In the genomic region with DNA sequence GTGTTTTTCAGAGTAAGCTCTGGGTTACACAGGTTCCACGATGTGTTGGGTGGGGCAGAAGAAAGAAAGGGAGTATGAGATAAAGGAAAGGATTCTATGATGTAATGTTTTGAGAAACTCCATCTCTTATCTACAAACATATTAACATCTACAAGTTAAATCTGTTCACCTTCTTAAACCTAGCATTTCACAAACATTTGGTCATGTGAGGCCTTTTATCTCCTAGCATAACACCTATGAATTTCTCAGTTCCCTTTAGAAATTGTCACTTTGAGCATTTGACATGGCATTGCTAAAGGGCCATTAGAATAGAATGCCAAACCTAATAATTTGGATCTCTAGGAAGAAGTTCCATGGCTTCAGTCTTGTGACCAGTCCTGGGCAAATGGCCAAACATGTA, we compare ENCODE assay signal across 21 cellular contexts.
A peak's percentile ranks its signal among the peaks of the same experiment; 100 is the strongest.
DNase-seq lines count a peak whose midpoint lies in the region; ATAC-seq, FAIRE-seq and TF ChIP-seq lines count a peak whose summit lies in the region.
"Had no signal": no experiment of that assay in that cellular context is flagged by ENCODE, and none has a peak within 500 bp of the region (broad histone marks: within the 10 kb centered on the region; RNA-seq: fewer than 3 reads in every experiment).

No MANE protein-coding gene starts in this region.

- peaks cover 35% of the 10 kb centered on the region for H3K4me1 ChIP-seq in BLaER1
- peaks cover 42% of the 10 kb centered on the region for H3K4me1 ChIP-seq in GM12878 (ENCODE audit: control insufficient read depth, insufficient read depth, low read length)
- no peaks in the 10 kb centered on the region for H3K4me1 ChIP-seq in lower lobe of right lung
- H3K4me1 ChIP-seq: A549 had no signal

- no peak overlapping the region for H2AFZ ChIP-seq in GM12878 (ENCODE audit: control insufficient read depth, low read depth, low read length)

- no peak for TF ChIP-seq EP300 in GM12878 (IDR thresholded peaks at IDR 0.05; ENCODE audit: borderline replicate concordance in 1 of 2, control insufficient read depth in 1 of 2, low read depth in 2 of 2, low read length in 2 of 2)

- H3K27ac ChIP-seq in BLaER1 (no peak overlapping the region), GM12878 (ENCODE audit: control insufficient read depth, insufficient read depth) (no peak overlapping the region), lower lobe of right lung (no peak overlapping the region)
- H3K27ac ChIP-seq: 22Rv1, A549 had no signal

- H3K4me2 ChIP-seq in BLaER1 (peak overlapping the region; percentile 62), GM12878 (ENCODE audit: control insufficient read depth, insufficient read depth) (no peak overlapping the region)
- H3K4me2 ChIP-seq: A549 had no signal

- no peak for DNase-seq in GM12891 (ENCODE audit: insufficient read length, low spot score)
- DNase-seq in GM12878 (ENCODE audit: low read depth, low spot score): no peak
- DNase-seq in lower lobe of right lung: no peak
- DNase-seq: AML-193; C1 segment of cervical spinal cord; CD4-positive, alpha-beta memory T cell; CD4-positive, CD25-positive, alpha-beta regulatory T cell; CD8-positive, alpha-beta memory T cell; COR-L47; DMS 273 treated with DMSO at 0.1 percent for 48 hours; DMS153; DMS53; DMS79; DND-41; EL; GF-D8 had no signal

- peaks cover 52% of the 10 kb centered on the region for H3K9me3 ChIP-seq in BLaER1
- H3K9me3 ChIP-seq in GM12878 (replicated peaks; ENCODE audit: control insufficient read depth, insufficient read depth, low read length): peaks cover 71% of the 10 kb centered on the region
- H3K9me3 ChIP-seq in lower lobe of right lung: peaks cover 51% of the 10 kb centered on the region

- RAD21 ChIA-PET in GM12878 (lab: Charles Lee; ENCODE audit: unreplicated experiment): interaction anchor here (0.6 to 1.8 kb wide), 4 partner anchors 16 to 460 kb away, joined by 3 to 7 read pairs (median 5); no protein-coding TSS in a partner anchor

- TF ChIP-seq POLR2A in GM12891 (IDR thresholded peaks at IDR 0.05; ENCODE audit: low read depth, low read length) (no peak), GM12878 (IDR thresholded peaks at IDR 0.05; ENCODE audit: low read depth, low read length) (no peak)

- H3K27me3 ChIP-seq in BLaER1 (no peaks in the 10 kb centered on the region), GM12878 (replicated peaks in 1 of 2; ENCODE audit: control insufficient read depth in 2 of 2, insufficient read depth in 2 of 2, low read length in 1 of 2) (no peaks in the 10 kb centered on the region), lower lobe of right lung (ENCODE audit: low read depth) (no peaks in the 10 kb centered on the region)

- H3K36me3 ChIP-seq in BLaER1 (peaks cover 35% of the 10 kb centered on the region), GM12878 (ENCODE audit: control insufficient read depth in 2 of 2, insufficient read depth in 2 of 2, low read length in 1 of 2) (peaks cover 2 to 7% of the 10 kb centered on the region in 2 experiments; a peak in 2 of 4 replicates), lower lobe of right lung (no peaks in the 10 kb centered on the region)

- ATAC-seq in GM12878: no peak
- no peak for ATAC-seq in lower lobe of right lung
- ATAC-seq in HG02571 (IDR thresholded peaks at IDR 0.05; ENCODE audit: unreplicated experiment): no peak
- ATAC-seq: A549 had no signal

- FAIRE-seq in GM12891 (lab: Jason Lieb, UNC) (peak; percentile 43), GM12878 (lab: Jason Lieb, UNC) (no peak)
- FAIRE-seq: A549, G401.6 had no signal

- SMC1A ChIA-PET in GM12878 (lab: Charles Lee; ENCODE audit: uncharacterized antibody, unreplicated experiment): interaction anchor here (0.8 to 11.1 kb wide), 10 partner anchors 8 to 237 kb away, joined by 3 to 92 read pairs (median 4); no protein-coding TSS in a partner anchor

- no peak for TF ChIP-seq RAD21 in GM12878 (IDR thresholded peaks at IDR 0.05; ENCODE audit: insufficient read depth, low read depth, low read length)

- CTCF ChIA-PET in GM12878 (lab: Yijun Ruan, JAX): interaction anchor here (0.9 to 3.6 kb wide), 6 partner anchors 12 to 453 kb away, joined by 3 to 16 read pairs (median 5); no protein-coding TSS in a partner anchor

- H4K20me1 ChIP-seq in BLaER1 (peaks cover 16% of the 10 kb centered on the region; the same call in 1 of the 2 replicates), GM12878 (ENCODE audit: control insufficient read depth, insufficient read depth) (no peaks in the 10 kb centered on the region)

- BruUV-seq in GM12878 (replicated peaks; lab: Mats Ljungman, UMichigan): no TSS peak

- peaks cover 24% of the 10 kb centered on the region for H3K79me2 ChIP-seq in GM12878 (ENCODE audit: control insufficient read depth, insufficient read depth, low read length)

- in situ Hi-C loops in GM12878 (cut with MboI): no loop called here

- intact Hi-C loops in GM12878 (cut with micrococcal nuclease; ENCODE audit: unreplicated experiment): no loop called here
- intact Hi-C loops in lower lobe of right lung (cut with DNase I): no loop called here

- WGBS in GM12878 (ENCODE audit: insufficient coverage, insufficient replicate concordance, low lambda C conversion rate, missing lambda C conversion rate): 83% methylated on average over 1 of the region's 1 CpG

- POLR2A ChIA-PET in GM12878 (lab: Charles Lee): interaction anchor here (1.0 to 1.8 kb wide), 2 partner anchors 17 to 19 kb away, joined by 3 to 4 read pairs; no protein-coding TSS in a partner anchor

- TF ChIP-seq CTCF in GM12878 (IDR thresholded peaks at IDR 0.05 in 2 of 3, conservative IDR thresholded peaks at IDR 0.05 in 1 of 3; ENCODE audit: control insufficient read depth in 2 of 3, extremely low read depth in 1 of 3, insufficient read depth in 1 of 3, low read depth in 3 of 3, low read length in 3 of 3) (no peak), lower lobe of right lung (IDR thresholded peaks at IDR 0.05) (no peak)

- no peak overlapping the region for H3K4me3 ChIP-seq in BLaER1
- no peak overlapping the region for H3K4me3 ChIP-seq in GM12878
- H3K4me3 ChIP-seq in lower lobe of right lung: no peak overlapping the region
- H3K4me3 ChIP-seq: A549 had no signal

- H3K9ac ChIP-seq in BLaER1 (no peak overlapping the region), GM12878 (ENCODE audit: control insufficient read depth, insufficient read depth, low read length) (no peak overlapping the region)

TF ChIP-seq in GM12891, 5 proteins besides CTCF, POLR2A, EP300 and RAD21:
- TF ChIP-seq POU2F2 (IDR thresholded peaks at IDR 0.05; ENCODE audit: low read depth, low read length): no peak
- peak; percentile 40; the same call in 1 of the 2 replicates for TF ChIP-seq SPI1 (IDR thresholded peaks at IDR 0.05; ENCODE audit: low read depth, low read length)
- no peak for TF ChIP-seq TAF1 (IDR thresholded peaks at IDR 0.05; ENCODE audit: low read depth, low read length)
- TF ChIP-seq POLR2AphosphoS5 (IDR thresholded peaks at IDR 0.05; ENCODE audit: low read depth, low read length): no peak
- TF ChIP-seq PAX5 (IDR thresholded peaks at IDR 0.05; ENCODE audit: insufficient read depth, low read length, severe bottlenecking): no peak

TF ChIP-seq in GM12878, 131 proteins besides CTCF, POLR2A, EP300 and RAD21 (continues in another document):
- TF ChIP-seq, protein P1, sequence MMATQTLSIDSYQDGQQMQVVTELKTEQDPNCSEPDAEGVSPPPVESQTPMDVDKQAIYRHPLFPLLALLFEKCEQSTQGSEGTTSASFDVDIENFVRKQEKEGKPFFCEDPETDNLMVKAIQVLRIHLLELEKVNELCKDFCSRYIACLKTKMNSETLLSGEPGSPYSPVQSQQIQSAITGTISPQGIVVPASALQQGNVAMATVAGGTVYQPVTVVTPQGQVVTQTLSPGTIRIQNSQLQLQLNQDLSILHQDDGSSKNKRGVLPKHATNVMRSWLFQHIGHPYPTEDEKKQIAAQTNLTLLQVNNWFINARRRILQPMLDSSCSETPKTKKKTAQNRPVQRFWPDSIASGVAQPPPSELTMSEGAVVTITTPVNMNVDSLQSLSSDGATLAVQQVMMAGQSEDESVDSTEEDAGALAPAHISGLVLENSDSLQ (IDR thresholded peaks at IDR 0.05): no peak
- TF ChIP-seq, protein P2, sequence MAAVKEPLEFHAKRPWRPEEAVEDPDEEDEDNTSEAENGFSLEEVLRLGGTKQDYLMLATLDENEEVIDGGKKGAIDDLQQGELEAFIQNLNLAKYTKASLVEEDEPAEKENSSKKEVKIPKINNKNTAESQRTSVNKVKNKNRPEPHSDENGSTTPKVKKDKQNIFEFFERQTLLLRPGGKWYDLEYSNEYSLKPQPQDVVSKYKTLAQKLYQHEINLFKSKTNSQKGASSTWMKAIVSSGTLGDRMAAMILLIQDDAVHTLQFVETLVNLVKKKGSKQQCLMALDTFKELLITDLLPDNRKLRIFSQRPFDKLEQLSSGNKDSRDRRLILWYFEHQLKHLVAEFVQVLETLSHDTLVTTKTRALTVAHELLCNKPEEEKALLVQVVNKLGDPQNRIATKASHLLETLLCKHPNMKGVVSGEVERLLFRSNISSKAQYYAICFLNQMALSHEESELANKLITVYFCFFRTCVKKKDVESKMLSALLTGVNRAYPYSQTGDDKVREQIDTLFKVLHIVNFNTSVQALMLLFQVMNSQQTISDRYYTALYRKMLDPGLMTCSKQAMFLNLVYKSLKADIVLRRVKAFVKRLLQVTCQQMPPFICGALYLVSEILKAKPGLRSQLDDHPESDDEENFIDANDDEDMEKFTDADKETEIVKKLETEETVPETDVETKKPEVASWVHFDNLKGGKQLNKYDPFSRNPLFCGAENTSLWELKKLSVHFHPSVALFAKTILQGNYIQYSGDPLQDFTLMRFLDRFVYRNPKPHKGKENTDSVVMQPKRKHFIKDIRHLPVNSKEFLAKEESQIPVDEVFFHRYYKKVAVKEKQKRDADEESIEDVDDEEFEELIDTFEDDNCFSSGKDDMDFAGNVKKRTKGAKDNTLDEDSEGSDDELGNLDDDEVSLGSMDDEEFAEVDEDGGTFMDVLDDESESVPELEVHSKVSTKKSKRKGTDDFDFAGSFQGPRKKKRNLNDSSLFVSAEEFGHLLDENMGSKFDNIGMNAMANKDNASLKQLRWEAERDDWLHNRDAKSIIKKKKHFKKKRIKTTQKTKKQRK (IDR thresholded peaks at IDR 0.05; ENCODE audit: low read depth, low read length): no peak
- TF ChIP-seq JUND (IDR thresholded peaks at IDR 0.05; ENCODE audit: low read depth, low read length) (no peak), MTA3 (IDR thresholded peaks at IDR 0.05; ENCODE audit: borderline replicate concordance, low read length) (no peak), SMC3 (IDR thresholded peaks at IDR 0.05; ENCODE audit: borderline replicate concordance, low read length) (no peak), IRF4 (IDR thresholded peaks at IDR 0.05; ENCODE audit: low read depth, low read length) (no peak), TCF12 (IDR thresholded peaks at IDR 0.05; ENCODE audit: low read depth, low read length) (no peak), TBL1XR1 (IDR thresholded peaks at IDR 0.05; ENCODE audit: low read depth, low read length) (no peak), ZNF622 (IDR thresholded peaks at IDR 0.05) (no peak), RB1 (IDR thresholded peaks at IDR 0.05; ENCODE audit: borderline replicate concordance) (no peak)
